Comparison of ENCODE assay signal across 1 cellular context in the genomic region with DNA sequence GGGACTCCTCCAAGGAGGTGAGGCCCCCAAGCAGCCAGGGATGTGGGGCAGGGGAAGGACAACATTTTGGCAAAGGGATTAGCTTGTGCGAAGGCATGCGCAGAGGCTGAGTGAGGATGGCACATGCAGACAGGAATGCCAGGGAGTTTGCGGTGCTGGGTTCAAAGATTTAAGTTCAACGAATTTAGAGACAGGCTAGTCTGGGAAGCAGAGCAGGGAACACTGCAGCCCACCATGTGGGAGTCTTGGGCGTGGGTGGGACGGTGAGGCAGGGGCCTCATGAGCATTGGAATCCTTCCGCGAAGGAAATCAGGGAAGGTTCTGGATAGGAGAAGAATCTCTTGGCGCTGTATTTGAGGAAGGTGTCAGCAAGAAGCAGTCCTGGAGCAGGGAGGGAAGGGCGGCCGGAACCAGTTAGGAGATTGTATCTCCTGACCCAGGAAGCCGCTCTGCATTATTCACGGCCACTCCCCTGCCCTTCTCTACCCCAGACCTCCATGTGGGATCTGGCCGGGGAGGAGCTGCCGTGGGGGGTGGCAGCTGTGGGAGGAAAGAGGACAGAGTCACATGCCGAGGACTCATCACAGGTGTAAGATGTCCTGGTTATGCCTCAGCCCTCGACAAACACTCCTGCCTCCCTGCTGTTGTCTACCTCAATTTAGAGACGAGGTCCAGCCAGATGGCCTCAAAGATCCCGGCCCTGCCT.
TF ChIP-seq lines count a peak whose summit lies in the region.

No MANE protein-coding gene starts in this region.

TF ChIP-seq in WTC11, 78 proteins besides CTCF, POLR2A, EP300 and RAD21:
- TF ChIP-seq MAX (CRISPR knock-in tag; IDR thresholded peaks at IDR 0.05) (no peak; the same call in 1 of the 2 replicates), NR3C1 (CRISPR knock-in tag; conservative IDR thresholded peaks at IDR 0.05; ENCODE audit: low read depth) (no peak), ETV6 (CRISPR knock-in tag; IDR thresholded peaks at IDR 0.05) (no peak), SOX15 (CRISPR knock-in tag; IDR thresholded peaks at IDR 0.05) (no peak)
- TF ChIP-seq, protein P1, sequence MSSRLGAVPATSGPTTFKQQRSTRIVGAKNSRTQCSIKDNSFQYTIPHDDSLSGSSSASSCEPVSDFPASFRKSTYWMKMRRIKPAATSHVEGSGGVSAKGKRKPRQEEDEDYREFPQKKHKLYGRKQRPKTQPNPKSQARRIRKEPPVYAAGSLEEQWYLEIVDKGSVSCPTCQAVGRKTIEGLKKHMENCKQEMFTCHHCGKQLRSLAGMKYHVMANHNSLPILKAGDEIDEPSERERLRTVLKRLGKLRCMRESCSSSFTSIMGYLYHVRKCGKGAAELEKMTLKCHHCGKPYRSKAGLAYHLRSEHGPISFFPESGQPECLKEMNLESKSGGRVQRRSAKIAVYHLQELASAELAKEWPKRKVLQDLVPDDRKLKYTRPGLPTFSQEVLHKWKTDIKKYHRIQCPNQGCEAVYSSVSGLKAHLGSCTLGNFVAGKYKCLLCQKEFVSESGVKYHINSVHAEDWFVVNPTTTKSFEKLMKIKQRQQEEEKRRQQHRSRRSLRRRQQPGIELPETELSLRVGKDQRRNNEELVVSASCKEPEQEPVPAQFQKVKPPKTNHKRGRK (CRISPR knock-in tag; IDR thresholded peaks at IDR 0.05; ENCODE audit: borderline replicate concordance) = no peak
- TF ChIP-seq, protein P2, sequence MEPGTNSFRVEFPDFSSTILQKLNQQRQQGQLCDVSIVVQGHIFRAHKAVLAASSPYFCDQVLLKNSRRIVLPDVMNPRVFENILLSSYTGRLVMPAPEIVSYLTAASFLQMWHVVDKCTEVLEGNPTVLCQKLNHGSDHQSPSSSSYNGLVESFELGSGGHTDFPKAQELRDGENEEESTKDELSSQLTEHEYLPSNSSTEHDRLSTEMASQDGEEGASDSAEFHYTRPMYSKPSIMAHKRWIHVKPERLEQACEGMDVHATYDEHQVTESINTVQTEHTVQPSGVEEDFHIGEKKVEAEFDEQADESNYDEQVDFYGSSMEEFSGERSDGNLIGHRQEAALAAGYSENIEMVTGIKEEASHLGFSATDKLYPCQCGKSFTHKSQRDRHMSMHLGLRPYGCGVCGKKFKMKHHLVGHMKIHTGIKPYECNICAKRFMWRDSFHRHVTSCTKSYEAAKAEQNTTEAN (CRISPR knock-in tag; IDR thresholded peaks at IDR 0.05) = no peak
